ENCODE assay signal across 1 cellular context in genomic region chr4:149784018-149784417, GRCh38.
TF ChIP-seq lines count a peak whose summit lies in the region.

No MANE protein-coding gene starts in this region.

TF ChIP-seq in IMR-90, 13 proteins besides CTCF, POLR2A, EP300 and RAD21 (continued from another document):
- TF ChIP-seq ELK1 (IDR thresholded peaks at IDR 0.05; ENCODE audit: borderline replicate concordance, low read depth, low read length) = no peak
- no peak for TF ChIP-seq MAZ (IDR thresholded peaks at IDR 0.05; ENCODE audit: borderline replicate concordance, low read depth, low read length)
- TF ChIP-seq RCOR1 (IDR thresholded peaks at IDR 0.05; ENCODE audit: insufficient replicate concordance, low read length) = no peak
- TF ChIP-seq RFX5 (IDR thresholded peaks at IDR 0.05; ENCODE audit: low read depth, low read length) = no peak
- TF ChIP-seq BHLHE40 (IDR thresholded peaks at IDR 0.05; ENCODE audit: low read depth, low read length) = no peak
- no peak for TF ChIP-seq FOS (IDR thresholded peaks at IDR 0.05; ENCODE audit: low read depth, low read length)
- no peak for TF ChIP-seq NFE2L2 (IDR thresholded peaks at IDR 0.05; ENCODE audit: low read depth, low read length)
- TF ChIP-seq MXI1 (IDR thresholded peaks at IDR 0.05; ENCODE audit: borderline replicate concordance, low read depth, low read length) = no peak
- no peak for TF ChIP-seq CEBPB (IDR thresholded peaks at IDR 0.05; ENCODE audit: low read depth, low read length)
- no peak for TF ChIP-seq MAFK (IDR thresholded peaks at IDR 0.05; ENCODE audit: low read depth, low read length)
